10 cellular contexts compared by ENCODE assay signal in the genomic region with DNA sequence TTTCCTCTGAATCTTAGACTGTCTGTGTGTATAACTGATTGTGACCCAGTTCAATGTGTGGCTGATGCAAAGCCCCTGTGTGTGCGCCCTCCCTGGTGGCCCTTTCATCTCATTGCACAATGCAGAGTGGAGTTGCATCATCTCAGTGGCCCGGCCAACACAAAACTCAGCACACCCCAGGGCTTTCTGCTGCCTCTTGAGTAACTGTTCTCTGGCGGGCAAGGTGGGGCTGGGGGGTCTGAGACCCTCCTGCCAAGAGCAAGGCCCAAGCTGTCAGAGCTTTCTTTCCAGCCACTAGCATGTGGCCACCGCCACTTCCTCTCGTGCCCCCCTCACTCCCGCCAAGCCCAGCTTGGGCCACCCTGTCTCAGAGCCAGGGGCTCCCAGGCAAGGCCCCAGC.
DNase-seq lines count a peak whose midpoint lies in the region; ATAC-seq, FAIRE-seq and TF ChIP-seq lines count a peak whose summit lies in the region.
"Had no signal": no experiment of that assay in that cellular context is flagged by ENCODE, and none has a peak within 500 bp of the region (broad histone marks: within the 10 kb centered on the region; RNA-seq: fewer than 3 reads in every experiment).

No MANE protein-coding gene starts in this region.

- H3K27ac ChIP-seq in spleen, result no peak overlapping the region
- H3K27ac ChIP-seq: neutrophil had no signal

- intact Hi-C loops in Right ventricle myocardium inferior (cut with DNase I), result no loop called here
- intact Hi-C loops in cardiac septum (cut with DNase I), result no loop called here
- intact Hi-C loops in spleen (cut with DNase I; ENCODE audit: low total_unique reads), result no loop called here

- no peak overlapping the region for H3K4me3 ChIP-seq in spleen

- 35 to 58% (median 43%) methylated on average over 6 of the region's 6 CpGs for WGBS in spleen, 5 donors

- no peak for FAIRE-seq in H54 (lab: Jason Lieb, UNC)

- H3K9me3 ChIP-seq in spleen, result no peaks in the 10 kb centered on the region
- H3K9me3 ChIP-seq: neutrophil had no signal

- DNase-seq in Right ventricle myocardium inferior (ENCODE audit: missing footprints) (peak; percentile 76), cardiac septum (ENCODE audit: low spot score) (no peak), amniotic epithelial cell (ENCODE audit: low read depth) (peak; percentile 59), iris pigment epithelial cell (ENCODE audit: low read depth) (peak; percentile 72), spleen (no peak), NCI-H510A treated with DMSO at 0.1 percent for 48 hours (lab: John Stamatoyannopoulos, UW) (no peak), H54 (ENCODE audit: insufficient read length, low spot score) (no peak)
- DNase-seq: activated effector memory CD4-positive, alpha-beta T cell treated with anti-CD3 and anti-CD28 coated beads, Interleukin-2, amount 50 U/mL, for 16 hours had no signal

- H3K27me3 ChIP-seq in spleen (replicated peaks in 1 of 7), result peaks cover 0 to 45% (median 0%) of the 10 kb centered on the region in 7 donors

- peaks cover 0 to 5% (median 0%) of the 10 kb centered on the region in 6 donors for H3K4me1 ChIP-seq in spleen

- TF ChIP-seq CTCF in spleen (IDR thresholded peaks at IDR 0.05 in 8 of 11, conservative IDR thresholded peaks at IDR 0.05 in 3 of 11), result no peak

- H3K36me3 ChIP-seq in spleen, result no peaks in the 10 kb centered on the region
- H3K36me3 ChIP-seq: neutrophil had no signal

- TF ChIP-seq POLR2A in spleen (IDR thresholded peaks at IDR 0.05) (no peak), H54 (IDR thresholded peaks at IDR 0.05; ENCODE audit: low read depth, low read length) (no peak)

- ATAC-seq in Right ventricle myocardium inferior, result peak; percentile 85
- ATAC-seq in HG02884 (IDR thresholded peaks at IDR 0.05; ENCODE audit: unreplicated experiment), result no peak

Comparison
In these comparisons a context has a peak if more than half of its experiments do, and no peak if none do; other contexts are left out.
1. DNase-seq: peak in Right ventricle myocardium inferior (single experiment), amniotic epithelial cell (single experiment) and iris pigment epithelial cell (single experiment); none in cardiac septum (single experiment), spleen (single experiment), NCI-H510A treated with DMSO at 0.1 percent for 48 hours (single experiment) and H54 (single experiment).